19 cellular contexts compared by ENCODE assay signal in genomic region chr11:57224537-57224936, GRCh38. TPM values are rescaled to one million over a fixed set of nuclear protein-coding genes. Genes with fewer than 3 reads are reported as not detected.
DNase-seq lines count a peak whose midpoint lies in the region; ATAC-seq, FAIRE-seq and TF ChIP-seq lines count a peak whose summit lies in the region.
"Had no signal": no experiment of that assay in that cellular context is flagged by ENCODE, and none has a peak within 500 bp of the region (broad histone marks: within the 10 kb centered on the region; RNA-seq: fewer than 3 reads in every experiment).

No MANE protein-coding gene starts in this region.

- DNase-seq in EH (ENCODE audit: low read depth) = peak; percentile 84
- peak; percentile 49 for DNase-seq in RCC 7860 (ENCODE audit: low spot score)
- peak; percentile 4 for DNase-seq in epithelial cell of proximal tubule (ENCODE audit: low read depth)
- peak; percentile 34 for DNase-seq in retinal pigment epithelial cell (ENCODE audit: low read depth)
- no peak for DNase-seq in NCI-H1930 (lab: John Stamatoyannopoulos, UW)
- no peak for DNase-seq in OCI-M2 (lab: John Stamatoyannopoulos, UW; ENCODE audit: unreplicated experiment)
- DNase-seq: activated CD4-positive, alpha-beta T cell treated with anti-CD3 and anti-CD28 coated beads, Interleukin-2, amount 10 ng/mL, durations not matched to agents 7 days and 5 days; activated naive CD4-positive, alpha-beta T cell treated with anti-CD3 and anti-CD28 coated beads, Interleukin-2, amount 10 ng/mL, durations not matched to agents 7 days and 5 days; dermis blood vessel endothelial cell; DND-41; left ventricle myocardium superior; MM.1S; pancreas; tibial artery had no signal

- no peak for TF ChIP-seq CTCF in epithelial cell of proximal tubule (conservative IDR thresholded peaks at IDR 0.05; ENCODE audit: low read depth, low read length)
- TF ChIP-seq CTCF in retinal pigment epithelial cell (conservative IDR thresholded peaks at IDR 0.05; ENCODE audit: low read depth, low read length) = no peak

- FAIRE-seq in RCC 7860 (lab: Jason Lieb, UNC) = no peak
- FAIRE-seq: pancreas, TTC549 had no signal

- H3K4me3 ChIP-seq in epithelial cell of proximal tubule (ENCODE audit: low read depth, low read length) (no peak overlapping the region), retinal pigment epithelial cell (ENCODE audit: low read length) (no peak overlapping the region)
- H3K4me3 ChIP-seq: pancreas, skin epidermis, tibial artery had no signal

- ATAC-seq in HG03159 (IDR thresholded peaks at IDR 0.05; ENCODE audit: unreplicated experiment) = no peak
- no peak for ATAC-seq in GM21576 (IDR thresholded peaks at IDR 0.05; ENCODE audit: unreplicated experiment)
- ATAC-seq: left ventricle myocardium superior; pancreas; stimulated activated effector memory CD8-positive, alpha-beta T cell treated with anti-CD3 and anti-CD28 coated beads, Interleukin-12 subunit alpha, Interleukin-12 subunit beta, amount 100 ng/mL, for 72 hours had no signal

RNA-seq across cellular contexts. Expression of gene APLNR, which starts 12.5 kb away (rescaled TPM):
- total RNA-seq in epithelial cell of proximal tubule = not detected in 2 replicates
- total RNA-seq: activated CD4-positive, alpha-beta T cell treated with anti-CD3 and anti-CD28 coated beads, Interleukin-2, amount 10 ng/mL, durations not matched to agents 7 days and 5 days had no signal

RNA-seq across cellular contexts. Expression of gene LRRC55, which starts 42.8 kb away (rescaled TPM):
- total RNA-seq in epithelial cell of proximal tubule = not detected in 2 replicates
- total RNA-seq: activated CD4-positive, alpha-beta T cell treated with anti-CD3 and anti-CD28 coated beads, Interleukin-2, amount 10 ng/mL, durations not matched to agents 7 days and 5 days had no signal

Comparison
In these comparisons a context has a peak if more than half of its experiments do, and no peak if none do; other contexts are left out.
1. DNase-seq: peak in EH (single experiment), RCC 7860 (single experiment), epithelial cell of proximal tubule (single experiment) and retinal pigment epithelial cell (single experiment); none in NCI-H1930 (0 of 2) and OCI-M2 (single experiment).